In the genomic region with DNA sequence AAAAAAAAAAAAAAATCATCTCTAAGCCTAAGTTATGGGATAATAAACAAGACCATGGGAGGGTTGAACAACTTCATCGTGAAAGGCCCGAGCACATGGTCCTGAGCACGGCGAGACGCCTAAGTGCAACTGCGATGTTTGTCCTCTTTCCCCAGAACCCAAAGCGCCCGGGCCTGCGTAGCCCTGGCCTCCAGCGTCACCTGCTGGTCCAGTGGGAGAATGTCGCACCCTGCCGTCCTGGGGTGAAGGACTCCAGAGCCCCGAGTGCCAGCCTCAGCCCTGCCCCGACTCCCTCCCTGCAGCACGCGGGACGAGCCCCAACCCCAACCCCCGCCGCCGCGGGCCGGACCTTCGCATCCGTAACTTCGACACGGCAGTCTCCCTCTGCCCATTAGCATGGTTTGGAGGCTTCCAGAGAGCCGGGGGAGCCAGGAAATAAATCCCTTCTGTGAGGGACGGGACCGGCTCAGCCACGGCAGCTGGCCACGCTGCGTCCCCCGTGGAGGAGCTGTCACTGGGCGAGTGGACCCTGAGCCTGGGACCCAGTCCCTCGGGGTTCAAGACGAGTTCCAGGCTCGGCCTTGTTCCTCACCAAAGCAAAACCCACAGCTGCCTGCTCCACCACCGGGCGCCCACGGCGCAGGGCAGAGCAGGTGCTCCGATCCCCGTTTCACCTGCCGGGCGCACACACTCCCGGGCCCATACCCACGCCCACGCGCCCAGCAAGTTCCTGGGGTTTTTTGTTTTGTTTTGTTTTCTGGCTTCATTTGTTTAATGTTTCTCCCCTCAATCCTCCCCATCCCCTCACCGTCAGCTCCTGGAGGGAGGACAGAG, we compare ENCODE assay signal across 8 cellular contexts.
DNase-seq lines count a peak whose midpoint lies in the region; ATAC-seq and TF ChIP-seq lines count a peak whose summit lies in the region.

No MANE protein-coding gene starts in this region.

- WGBS in tibial nerve, 2 donors, result 3% methylated on average over 39 to 46 of the region's 50 CpGs

- TF ChIP-seq EP300 in tibial nerve (IDR thresholded peaks at IDR 0.05), result no peak

- ATAC-seq in GM21526 (IDR thresholded peaks at IDR 0.05; ENCODE audit: low FRiP score, unreplicated experiment), result peak; percentile 93

- H3K27me3 ChIP-seq in DOHH2 (ENCODE audit: control insufficient read depth, low read length) (peaks cover 21% of the 10 kb centered on the region), Peyer's patch (peaks cover 0 to 8% of the 10 kb centered on the region in 2 donors), tibial nerve (peaks cover 0 to 82% of the 10 kb centered on the region in 2 donors)

- H3K4me1 ChIP-seq in DOHH2 (ENCODE audit: control insufficient read depth, low read length) (no peaks in the 10 kb centered on the region), Peyer's patch (peaks cover 0 to 11% (median 8%) of the 10 kb centered on the region in 4 donors), tibial nerve (peaks cover 0 to 15% (median 10%) of the 10 kb centered on the region in 4 donors)

- H3K9me2 ChIP-seq in DOHH2 (replicated peaks; ENCODE audit: control insufficient read depth, low read length), result no peaks in the 10 kb centered on the region

- TF ChIP-seq CTCF in DOHH2 (IDR thresholded peaks at IDR 0.05; ENCODE audit: low read depth, low read length, poor library complexity, severe bottlenecking), result peak; percentile 65
- peak in 5 of 6 experiments; percentile 42 to 82 (median 80) for TF ChIP-seq CTCF in Peyer's patch (IDR thresholded peaks at IDR 0.05)
- peak; percentile 56 to 79 (median 69) for TF ChIP-seq CTCF in tibial nerve (IDR thresholded peaks at IDR 0.05)

- H3K4me3 ChIP-seq in DOHH2 (ENCODE audit: low read length), result no peak overlapping the region
- H3K4me3 ChIP-seq in Peyer's patch, result peak overlapping the region in 3 of 4 donors; percentile 29 to 45 (median 42)
- H3K4me3 ChIP-seq in tibial nerve, result peak overlapping the region in 3 of 4 donors; percentile 1 to 27 (median 14)

- no peaks in the 10 kb centered on the region for H3F3A ChIP-seq in DOHH2 (ENCODE audit: control insufficient read depth, insufficient read depth)

- H3K36me3 ChIP-seq in DOHH2 (ENCODE audit: control insufficient read depth, low read length) (no peaks in the 10 kb centered on the region), Peyer's patch (no peaks in the 10 kb centered on the region), tibial nerve (no peaks in the 10 kb centered on the region)

- DNase-seq in HuH-7 (ENCODE audit: low spot score) (peak; percentile 95), Peyer's patch (peak; percentile 46 to 81 (median 77)), glomerular endothelial cell (ENCODE audit: extremely low read depth, low read depth, low spot score) (peak; percentile 33), occipital lobe (lab: John Stamatoyannopoulos, UW) (peak; percentile 25), tibial nerve (ENCODE audit: low spot score in 2 of 2) (peak; percentile 43 to 53)
- DNase-seq in activated naive CD4-positive, alpha-beta T cell (lab: John Stamatoyannopoulos, UW), result peak in 3 of 4 experiments; percentile 3 to 36 (median 11)

- no peaks in the 10 kb centered on the region for H4K20me1 ChIP-seq in DOHH2 (ENCODE audit: control insufficient read depth, insufficient read depth, low read depth, low read length)

- H3K79me2 ChIP-seq in DOHH2 (ENCODE audit: control insufficient read depth, low read length), result no peaks in the 10 kb centered on the region

- TF ChIP-seq POLR2A in Peyer's patch (IDR thresholded peaks at IDR 0.05) (no peak), tibial nerve (IDR thresholded peaks at IDR 0.05) (no peak)

- H3K9me3 ChIP-seq in DOHH2 (ENCODE audit: control insufficient read depth, insufficient read depth, low read length) (no peaks in the 10 kb centered on the region), Peyer's patch (no peaks in the 10 kb centered on the region), tibial nerve (no peaks in the 10 kb centered on the region)

- no peak overlapping the region for H3K27ac ChIP-seq in DOHH2 (ENCODE audit: low read depth, low read length)
- H3K27ac ChIP-seq in Peyer's patch, result no peak overlapping the region
- no peak overlapping the region for H3K27ac ChIP-seq in tibial nerve

- H3K4me2 ChIP-seq in DOHH2 (ENCODE audit: low read length), result no peak overlapping the region

Comparison
In these comparisons a context has a peak if more than half of its experiments do, and no peak if none do; other contexts are left out.
1. DNase-seq: peak in every context shown above with its lines; median percentile 95 in HuH-7; 77 in Peyer's patch; 48 in tibial nerve; 33 in glomerular endothelial cell; 25 in occipital lobe; 11 in activated naive CD4-positive, alpha-beta T cell.